1 cellular context compared by ENCODE assay signal in genomic region chr9:69340631-69341030, GRCh38.
TF ChIP-seq lines count a peak whose summit lies in the region.

No MANE protein-coding gene starts in this region.

TF ChIP-seq in IMR-90, 13 proteins besides CTCF, POLR2A, EP300 and RAD21:
- TF ChIP-seq CEBPB (IDR thresholded peaks at IDR 0.05; ENCODE audit: low read depth, low read length) (no peak), NFE2L2 (IDR thresholded peaks at IDR 0.05; ENCODE audit: low read depth, low read length) (no peak), USF2 (IDR thresholded peaks at IDR 0.05; ENCODE audit: low read depth, low read length) (no peak), MAZ (IDR thresholded peaks at IDR 0.05; ENCODE audit: borderline replicate concordance, low read depth, low read length) (no peak), BHLHE40 (IDR thresholded peaks at IDR 0.05; ENCODE audit: low read depth, low read length) (no peak), SMC3 (IDR thresholded peaks at IDR 0.05; ENCODE audit: low read depth, low read length) (no peak), RFX5 (IDR thresholded peaks at IDR 0.05; ENCODE audit: low read depth, low read length) (no peak), FOS (IDR thresholded peaks at IDR 0.05; ENCODE audit: low read depth, low read length) (no peak), MAFK (IDR thresholded peaks at IDR 0.05; ENCODE audit: low read depth, low read length) (no peak), ELK1 (IDR thresholded peaks at IDR 0.05; ENCODE audit: borderline replicate concordance, low read depth, low read length) (no peak), CHD1 (IDR thresholded peaks at IDR 0.05; ENCODE audit: low read depth, low read length) (no peak), RCOR1 (IDR thresholded peaks at IDR 0.05; ENCODE audit: insufficient replicate concordance, low read length) (no peak), MXI1 (IDR thresholded peaks at IDR 0.05; ENCODE audit: borderline replicate concordance, low read depth, low read length) (no peak)
